20 cellular contexts compared by ENCODE assay signal in the genomic region with DNA sequence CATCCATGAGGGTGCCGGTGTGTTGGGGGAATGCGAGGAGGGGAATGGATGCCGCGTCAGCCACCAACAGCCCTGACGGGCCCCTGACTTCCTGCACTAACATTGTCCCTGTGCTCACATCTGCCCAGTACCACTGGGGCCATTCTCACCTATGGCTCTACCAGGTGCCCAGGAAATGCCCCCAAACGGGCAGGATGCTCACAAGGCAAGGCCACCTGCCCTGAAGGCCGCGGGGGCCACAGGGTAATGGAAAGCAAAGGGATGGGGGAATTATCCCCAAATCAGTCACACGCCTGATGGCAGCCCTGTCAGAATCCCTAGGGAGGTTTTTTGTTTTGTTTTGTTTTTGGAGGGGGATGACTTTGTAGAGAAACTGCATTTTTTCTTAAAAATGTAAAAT. TPM values are rescaled to one million over a fixed set of nuclear protein-coding genes. Genes with fewer than 3 reads are reported as not detected.
"Had no signal": no experiment of that assay in that cellular context is flagged by ENCODE, and none has a peak within 500 bp of the region (broad histone marks: within the 10 kb centered on the region; RNA-seq: fewer than 3 reads in every experiment).

No MANE protein-coding gene starts in this region.

RNA-seq across cellular contexts. Expression of gene LCN1, which starts 7.3 kb away (rescaled TPM):
- total RNA-seq: activated B cell treated with CpG ODN at 0.5 μM for 24 hours; activated CD4-positive, alpha-beta memory T cell treated with anti-CD3 and anti-CD28 coated beads for 36 hours; activated CD4-positive, alpha-beta T cell treated with anti-CD3 and anti-CD28 coated beads, Interleukin-2, amount 10 ng/mL, durations not matched to agents 24 days and 14 days; activated CD8-positive, alpha-beta memory T cell treated with anti-CD3 and anti-CD28 coated beads for 36 hours; activated CD8-positive, alpha-beta T cell treated with anti-CD3 and anti-CD28 coated beads for 36 hours; activated naive CD4-positive, alpha-beta T cell treated with anti-CD3 and anti-CD28 coated beads, Interleukin-2, amount 50 U/mL, for 72 hours; activated naive CD8-positive, alpha-beta T cell treated with anti-CD3 and anti-CD28 coated beads for 36 hours; activated T-helper 2 cell treated with anti-CD3 and anti-CD28 coated beads, Interferon-gamma antibody, Interleukin-2, Interleukin-4, amounts not matched to agents 10 μg/mL and 5 μg/mL and 100 μg/mL, durations not matched to agents 14 hours and 24 hours and 36 hours; adrenal gland; astrocyte; body of pancreas; breast epithelium; cardiac septum; cerebellum; T-cell; T-helper 1 cell treated with Interleukin-12 subunit alpha and Interleukin-12 subunit beta and Interleukin-4 antibody, amounts not matched to agents 30 ng/mL and 1 ng/mL, for 36 hours; T-helper 17 cell; T-helper 2 cell treated with Interferon-gamma antibody and Interleukin-4, amounts not matched to agents 100 ng/mL and 5 ng/mL, for 36 hours had no signal
- polyA plus RNA-seq: adrenal gland, aorta had no signal

RNA-seq across cellular contexts. Expression of gene OBP2A, which starts 32.0 kb away (rescaled TPM):
- total RNA-seq: activated B cell treated with CpG ODN at 0.5 μM for 24 hours; activated CD4-positive, alpha-beta memory T cell treated with anti-CD3 and anti-CD28 coated beads for 36 hours; activated CD4-positive, alpha-beta T cell treated with anti-CD3 and anti-CD28 coated beads, Interleukin-2, amount 10 ng/mL, durations not matched to agents 24 days and 14 days; activated CD8-positive, alpha-beta memory T cell treated with anti-CD3 and anti-CD28 coated beads for 36 hours; activated CD8-positive, alpha-beta T cell treated with anti-CD3 and anti-CD28 coated beads for 36 hours; activated naive CD4-positive, alpha-beta T cell treated with anti-CD3 and anti-CD28 coated beads for 36 hours; activated naive CD4-positive, alpha-beta T cell treated with anti-CD3 and anti-CD28 coated beads, Interleukin-2, amount 50 U/mL, for 72 hours; activated naive CD8-positive, alpha-beta T cell treated with anti-CD3 and anti-CD28 coated beads for 36 hours; activated T-helper 2 cell treated with anti-CD3 and anti-CD28 coated beads, Interferon-gamma antibody, Interleukin-2, Interleukin-4, amounts not matched to agents 10 μg/mL and 5 μg/mL and 100 μg/mL, durations not matched to agents 14 hours and 24 hours and 36 hours; adrenal gland; aorta; astrocyte; body of pancreas; breast epithelium; cardiac septum; cerebellum; T-cell; T-helper 1 cell treated with Interleukin-12 subunit alpha and Interleukin-12 subunit beta and Interleukin-4 antibody, amounts not matched to agents 30 ng/mL and 1 ng/mL, for 36 hours; T-helper 17 cell; T-helper 2 cell treated with Interferon-gamma antibody and Interleukin-4, amounts not matched to agents 100 ng/mL and 5 ng/mL, for 36 hours had no signal
- polyA plus RNA-seq: adrenal gland, aorta had no signal

RNA-seq across cellular contexts. Expression of gene PAEP, which starts 47.6 kb away (rescaled TPM):
- total RNA-seq: activated B cell treated with CpG ODN at 0.5 μM for 24 hours; activated CD4-positive, alpha-beta memory T cell treated with anti-CD3 and anti-CD28 coated beads for 36 hours; activated CD4-positive, alpha-beta T cell treated with anti-CD3 and anti-CD28 coated beads, Interleukin-2, amount 10 ng/mL, durations not matched to agents 24 days and 14 days; activated CD8-positive, alpha-beta memory T cell treated with anti-CD3 and anti-CD28 coated beads for 36 hours; activated CD8-positive, alpha-beta T cell treated with anti-CD3 and anti-CD28 coated beads for 36 hours; activated naive CD4-positive, alpha-beta T cell treated with anti-CD3 and anti-CD28 coated beads for 36 hours; activated naive CD4-positive, alpha-beta T cell treated with anti-CD3 and anti-CD28 coated beads, Interleukin-2, amount 50 U/mL, for 72 hours; activated naive CD8-positive, alpha-beta T cell treated with anti-CD3 and anti-CD28 coated beads for 36 hours; activated T-helper 2 cell treated with anti-CD3 and anti-CD28 coated beads, Interferon-gamma antibody, Interleukin-2, Interleukin-4, amounts not matched to agents 10 μg/mL and 5 μg/mL and 100 μg/mL, durations not matched to agents 14 hours and 24 hours and 36 hours; adrenal gland; aorta; body of pancreas; breast epithelium; cardiac septum; cerebellum; T-cell; T-helper 1 cell treated with Interleukin-12 subunit alpha and Interleukin-12 subunit beta and Interleukin-4 antibody, amounts not matched to agents 30 ng/mL and 1 ng/mL, for 36 hours; T-helper 17 cell; T-helper 2 cell treated with Interferon-gamma antibody and Interleukin-4, amounts not matched to agents 100 ng/mL and 5 ng/mL, for 36 hours had no signal
- polyA plus RNA-seq: adrenal gland, aorta had no signal
